23 cellular contexts compared by ENCODE assay signal in genomic region chr15:54159044-54159443, GRCh38.
"Had no signal": no experiment of that assay in that cellular context is flagged by ENCODE, and none has a peak within 500 bp of the region (broad histone marks: within the 10 kb centered on the region; RNA-seq: fewer than 3 reads in every experiment).

No MANE protein-coding gene starts in this region.

- H3K4me1 ChIP-seq: colonic mucosa, esophagus muscularis mucosa, pancreas, right lobe of liver, tibial nerve, upper lobe of left lung had no signal

- H3K36me3 Mint-ChIP-seq: mesothelial cell of epicardium; naive B cell; natural killer cell treated with Interleukin-12 subunit alpha and Interleukin-12 subunit beta and Interleukin-15 and Interleukin-18, amount 100 ng/mL, for 72 hours; stimulated activated naive B cell treated with anti-CD40 and anti-IgM and Interleukin-4, amounts not matched to agents 10 μg/mL and 1 μg/mL and 100 μg/mL, for 72 hours had no signal

- H3K4me1 Mint-ChIP-seq: endodermal cell; mesothelial cell of epicardium; naive B cell; neural crest cell; stimulated activated naive B cell treated with anti-CD40 and anti-IgM and Interleukin-4, amounts not matched to agents 10 μg/mL and 1 μg/mL and 100 μg/mL, for 72 hours had no signal

- H3K4me3 Mint-ChIP-seq: dendritic cell treated with granulocyte-macrophage colony-stimulating factor and Interleukin-4, amounts not matched to agents 40 ng/mL and 50 ng/mL, for 4 days; endodermal cell; mesothelial cell of epicardium; naive B cell; natural killer cell treated with Interleukin-12 subunit alpha and Interleukin-12 subunit beta and Interleukin-15 and Interleukin-18, amount 100 ng/mL, for 72 hours; neural crest cell; stimulated activated naive B cell treated with anti-CD40 and anti-IgM and Interleukin-4, amounts not matched to agents 10 μg/mL and 1 μg/mL and 100 μg/mL, for 72 hours; stimulated activated naive CD8-positive, alpha-beta T cell treated with anti-CD3 and anti-CD28 coated beads, Interleukin-15, Interleukin-2, amounts not matched to agents 100 ng/mL and 50 ng/mL, for 24 hours had no signal

- H3K9me3 ChIP-seq: colonic mucosa, esophagus muscularis mucosa, mucosa of descending colon, neutrophil, pancreas, right lobe of liver, thoracic aorta, tibial nerve, upper lobe of left lung had no signal

- H3K27me3 ChIP-seq: colonic mucosa, esophagus muscularis mucosa, neutrophil, pancreas, right lobe of liver, tibial nerve, upper lobe of left lung had no signal

- H3K27ac Mint-ChIP-seq: dendritic cell treated with granulocyte-macrophage colony-stimulating factor and Interleukin-4, amounts not matched to agents 40 ng/mL and 50 ng/mL, for 4 days; endodermal cell; mesothelial cell of epicardium; naive B cell; natural killer cell treated with Interleukin-12 subunit alpha and Interleukin-12 subunit beta and Interleukin-15 and Interleukin-18, amount 100 ng/mL, for 72 hours; stimulated activated naive B cell treated with anti-CD40 and anti-IgM and Interleukin-4, amounts not matched to agents 10 μg/mL and 1 μg/mL and 100 μg/mL, for 72 hours; stimulated activated naive CD8-positive, alpha-beta T cell treated with anti-CD3 and anti-CD28 coated beads, Interleukin-15, Interleukin-2, amounts not matched to agents 100 ng/mL and 50 ng/mL, for 24 hours had no signal

- H3K9me3 Mint-ChIP-seq: dendritic cell treated with granulocyte-macrophage colony-stimulating factor and Interleukin-4, amounts not matched to agents 40 ng/mL and 50 ng/mL, for 4 days; neural crest cell; stimulated activated naive B cell treated with anti-CD40 and anti-IgM and Interleukin-4, amounts not matched to agents 10 μg/mL and 1 μg/mL and 100 μg/mL, for 72 hours; stimulated activated naive CD8-positive, alpha-beta T cell treated with anti-CD3 and anti-CD28 coated beads, Interleukin-15, Interleukin-2, amounts not matched to agents 100 ng/mL and 50 ng/mL, for 24 hours had no signal

- H3K4me3 ChIP-seq: colonic mucosa, esophagus muscularis mucosa, mucosa of descending colon, pancreas, right lobe of liver, thoracic aorta, tibial nerve, upper lobe of left lung had no signal

- H3K27ac ChIP-seq: colonic mucosa, esophagus muscularis mucosa, neutrophil, pancreas, right lobe of liver, thoracic aorta, tibial nerve, upper lobe of left lung had no signal

- DNase-seq: colonic mucosa; effector CD8-positive, alpha-beta T cell; endodermal cell; hypothalamus; mesenchymal stem cell; mucosa of descending colon; naive B cell; pancreas; right lobe of liver; small intestine; stimulated activated CD4-positive, alpha-beta T cell treated with anti-CD3 and anti-CD28 coated beads, Interleukin-15, amount 100 ng/mL, for 24 hours; stimulated activated CD4-positive, alpha-beta T cell treated with anti-CD3 and anti-CD28 coated beads, Interleukin-2, amount 100 ng/mL, for 48 hours; stimulated activated naive B cell treated with anti-CD40 and anti-IgM and Interleukin-4, amounts not matched to agents 10 μg/mL and 1 μg/mL and 100 μg/mL, for 72 hours; upper lobe of left lung had no signal

- H3K36me3 ChIP-seq: colonic mucosa, esophagus muscularis mucosa, neutrophil, pancreas, right lobe of liver, thoracic aorta, tibial nerve, upper lobe of left lung had no signal

- H3K27me3 Mint-ChIP-seq: naive B cell; natural killer cell treated with Interleukin-12 subunit alpha and Interleukin-12 subunit beta and Interleukin-15 and Interleukin-18, amount 100 ng/mL, for 72 hours; stimulated activated naive B cell treated with anti-CD40 and anti-IgM and Interleukin-4, amounts not matched to agents 10 μg/mL and 1 μg/mL and 100 μg/mL, for 72 hours; stimulated activated naive CD8-positive, alpha-beta T cell treated with anti-CD3 and anti-CD28 coated beads, Interleukin-15, Interleukin-2, amounts not matched to agents 100 ng/mL and 50 ng/mL, for 24 hours had no signal
